In the genomic region with DNA sequence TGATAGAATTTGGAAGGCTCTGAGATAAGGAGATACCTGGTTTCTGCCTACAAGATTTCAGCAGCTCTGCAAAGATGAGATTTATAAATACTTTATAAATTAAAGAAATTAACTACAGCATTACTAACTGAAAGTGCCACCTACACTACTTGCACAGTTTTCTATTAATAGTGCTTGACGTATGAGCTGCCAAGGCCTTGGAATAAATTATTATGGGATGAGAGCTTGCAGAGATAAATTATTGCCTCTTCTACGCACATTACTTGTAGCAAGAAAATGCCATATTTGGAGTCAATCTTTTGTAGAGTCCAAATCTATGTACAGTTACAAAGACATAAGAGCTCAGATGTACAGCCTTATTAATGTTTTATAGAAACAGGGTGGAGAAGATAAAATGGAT, we compare ENCODE assay signal across 16 cellular contexts.
DNase-seq lines count a peak whose midpoint lies in the region; ATAC-seq, FAIRE-seq and TF ChIP-seq lines count a peak whose summit lies in the region.
"Had no signal": no experiment of that assay in that cellular context is flagged by ENCODE, and none has a peak within 500 bp of the region (broad histone marks: within the 10 kb centered on the region; RNA-seq: fewer than 3 reads in every experiment).

No MANE protein-coding gene starts in this region.

- 19% methylated on average over 2 of the region's 2 CpGs for WGBS in esophagus muscularis mucosa
- 50 to 59% methylated on average over 2 of the region's 2 CpGs for WGBS in pancreas, 2 donors

- FAIRE-seq in pancreas (lab: Jason Lieb, UNC) = peak; percentile 37
- FAIRE-seq: GM12892 had no signal

- TF ChIP-seq POLR2A in esophagus muscularis mucosa (IDR thresholded peaks at IDR 0.05; ENCODE audit: low read depth) (no peak), uterus (IDR thresholded peaks at IDR 0.05) (no peak)

- DNase-seq in esophagus muscularis mucosa (ENCODE audit: extremely low spot score) (no peak), pancreas (no peak), uterus (no peak), NCI-H1092 treated with DMSO at 0.1 percent for 48 hours (lab: John Stamatoyannopoulos, UW) (no peak), islet precursor cell (no peak)
- DNase-seq: AML-193; Caco-2; CD8-positive, alpha-beta memory T cell; DND-41; GDM1; HCEC 1CT; IMR-90 had no signal

- no peak overlapping the region for H2AFZ ChIP-seq in KMS-11 (ENCODE audit: low read depth)

- H3K27me3 ChIP-seq in KMS-11 (ENCODE audit: insufficient read depth, low read depth) = no peaks in the 10 kb centered on the region
- H3K27me3 ChIP-seq in esophagus muscularis mucosa = no peaks in the 10 kb centered on the region
- no peaks in the 10 kb centered on the region for H3K27me3 ChIP-seq in pancreas
- no peaks in the 10 kb centered on the region for H3K27me3 ChIP-seq in uterus
- H3K27me3 ChIP-seq: BLaER1 had no signal

- no peak overlapping the region for H3K9ac ChIP-seq in KMS-11
- H3K9ac ChIP-seq: BLaER1 had no signal

- TF ChIP-seq CTCF in KMS-11 (conservative IDR thresholded peaks at IDR 0.05; ENCODE audit: low read depth, low read length) = no peak
- TF ChIP-seq CTCF in esophagus muscularis mucosa (IDR thresholded peaks at IDR 0.05) = no peak
- TF ChIP-seq CTCF in pancreas (IDR thresholded peaks at IDR 0.05) = no peak
- no peak for TF ChIP-seq CTCF in uterus (IDR thresholded peaks at IDR 0.05)

- H3K79me2 ChIP-seq in KMS-11 (ENCODE audit: insufficient read depth, low read depth) = no peaks in the 10 kb centered on the region

- H3K4me3 ChIP-seq in KMS-11 (IDR thresholded peaks at IDR 0.05; ENCODE audit: insufficient read depth, low read depth, low read length) = no peak overlapping the region
- no peak overlapping the region for H3K4me3 ChIP-seq in esophagus muscularis mucosa
- no peak overlapping the region for H3K4me3 ChIP-seq in pancreas
- no peak overlapping the region for H3K4me3 ChIP-seq in uterus
- H3K4me3 ChIP-seq: BLaER1 had no signal

- H3K9me3 ChIP-seq in esophagus muscularis mucosa = no peaks in the 10 kb centered on the region
- no peaks in the 10 kb centered on the region for H3K9me3 ChIP-seq in pancreas
- H3K9me3 ChIP-seq in uterus = no peaks in the 10 kb centered on the region
- H3K9me3 ChIP-seq: BLaER1, Caco-2 had no signal

- H3K36me3 ChIP-seq in KMS-11 (ENCODE audit: insufficient read depth) = no peaks in the 10 kb centered on the region
- H3K36me3 ChIP-seq in esophagus muscularis mucosa = no peaks in the 10 kb centered on the region
- no peaks in the 10 kb centered on the region for H3K36me3 ChIP-seq in pancreas
- no peaks in the 10 kb centered on the region for H3K36me3 ChIP-seq in uterus
- H3K36me3 ChIP-seq: BLaER1 had no signal

- ATAC-seq in pancreas (no peak), HG02973 (IDR thresholded peaks at IDR 0.05; ENCODE audit: unreplicated experiment) (no peak)

- intact Hi-C loops in esophagus muscularis mucosa (cut with DNase I) (no loop called here), pancreas (cut with DNase I) (no loop called here), uterus (cut with DNase I; ENCODE audit: low total_unique reads) (no loop called here)

- no peaks in the 10 kb centered on the region for H4K20me1 ChIP-seq in KMS-11 (ENCODE audit: insufficient read depth)
- H4K20me1 ChIP-seq: BLaER1 had no signal

- TF ChIP-seq EP300 in esophagus muscularis mucosa (IDR thresholded peaks at IDR 0.05) = no peak

- H3K4me2 ChIP-seq in KMS-11 = peak overlapping the region; percentile 40
- H3K4me2 ChIP-seq: BLaER1 had no signal

- no peak overlapping the region for H3K27ac ChIP-seq in KMS-11
- peak overlapping the region in 3 of 4 donors; percentile 65 to 70 (median 70) for H3K27ac ChIP-seq in esophagus muscularis mucosa (replicated peaks in 1 of 4)
- no peak overlapping the region for H3K27ac ChIP-seq in pancreas
- peak overlapping the region; percentile 43 for H3K27ac ChIP-seq in uterus
- H3K27ac ChIP-seq: BLaER1 had no signal

- H3K4me1 ChIP-seq in KMS-11 (ENCODE audit: low read depth, poor library complexity, severe bottlenecking) (peaks cover 50% of the 10 kb centered on the region), esophagus muscularis mucosa (peaks cover 0 to 7% (median 3%) of the 10 kb centered on the region in 4 donors), pancreas (peaks cover 0 to 8% (median 3%) of the 10 kb centered on the region in 3 donors), uterus (no peaks in the 10 kb centered on the region)
- H3K4me1 ChIP-seq: BLaER1, Caco-2 had no signal

Comparison
In these comparisons a context has a peak if more than half of its experiments do, and no peak if none do; other contexts are left out.
1. H3K27ac ChIP-seq: peak in esophagus muscularis mucosa (3 of 4) and uterus (2 of 2); none in KMS-11 (single experiment) and pancreas (0 of 4).